10 cellular contexts compared by ENCODE assay signal in the genomic region with DNA sequence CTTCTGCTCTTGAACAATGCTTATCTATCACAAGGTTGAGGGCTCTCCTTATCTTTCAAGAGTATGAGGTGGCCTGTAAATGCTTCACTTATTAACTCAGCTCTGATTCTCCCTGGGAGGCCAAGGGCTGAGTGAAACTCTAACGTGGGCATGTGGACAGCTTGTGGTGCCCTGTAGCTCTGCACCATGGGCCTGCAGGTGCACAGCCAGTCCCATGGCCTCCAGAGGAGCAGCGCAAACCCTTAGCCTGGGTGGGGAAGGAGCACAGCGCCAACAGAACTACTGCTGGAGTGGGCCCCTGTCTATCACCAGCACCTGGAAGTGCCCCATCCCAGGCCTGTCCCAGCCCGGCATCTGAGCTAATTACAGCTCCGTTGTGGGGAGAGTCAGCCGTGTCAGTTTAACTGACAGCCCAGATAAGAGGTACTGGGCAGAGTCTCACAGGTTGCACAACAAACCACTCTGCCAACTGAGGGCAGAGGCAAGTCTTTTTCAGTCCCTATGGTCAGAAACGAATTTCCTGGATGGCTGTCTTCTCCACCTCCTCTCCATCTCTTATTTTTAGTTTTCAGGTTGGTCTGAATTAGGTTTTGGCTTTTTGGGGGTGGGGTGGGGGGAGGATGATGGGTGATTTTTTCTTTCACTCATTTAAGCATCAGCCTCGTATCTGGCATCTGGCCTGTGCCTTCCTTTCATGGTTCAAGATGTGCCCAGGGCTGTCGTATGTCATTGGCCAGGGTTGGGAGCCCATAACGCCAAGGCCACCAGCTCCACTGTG.
DNase-seq lines count a peak whose midpoint lies in the region; ATAC-seq, FAIRE-seq and TF ChIP-seq lines count a peak whose summit lies in the region.
"Had no signal": no experiment of that assay in that cellular context is flagged by ENCODE, and none has a peak within 500 bp of the region (broad histone marks: within the 10 kb centered on the region; RNA-seq: fewer than 3 reads in every experiment).

No MANE protein-coding gene starts in this region.

- H3K36me3 Mint-ChIP-seq in natural killer cell: no peaks in the 10 kb centered on the region

- peak; percentile 57 for DNase-seq in RCC 7860 (ENCODE audit: low spot score)
- no peak for DNase-seq in natural killer cell
- no peak for DNase-seq in NCI-H1436 treated with DMSO at 0.1 percent for 48 hours (lab: John Stamatoyannopoulos, UW)
- no peak for DNase-seq in C1 segment of cervical spinal cord (lab: John Stamatoyannopoulos, UW)
- DNase-seq in lower leg skin (ENCODE audit: low spot score in 2 of 2): no peak
- DNase-seq: central memory CD4-positive, alpha-beta T cell had no signal

- H3K9me3 Mint-ChIP-seq in natural killer cell: peaks cover 3% of the 10 kb centered on the region in 2 donors

- TF ChIP-seq POLR2A in lower leg skin (IDR thresholded peaks at IDR 0.05): no peak

- peak; percentile 71 for FAIRE-seq in RCC 7860 (lab: Jason Lieb, UNC)

- ATAC-seq in GM18873 (IDR thresholded peaks at IDR 0.05; ENCODE audit: low FRiP score, unreplicated experiment) (peak; percentile 78), HG02973 (IDR thresholded peaks at IDR 0.05; ENCODE audit: unreplicated experiment) (peak; percentile 46), natural killer cell (peak in 1 of 3 donors; percentile 45), GM21360 (IDR thresholded peaks at IDR 0.05; ENCODE audit: unreplicated experiment) (no peak)

- H3K4me3 Mint-ChIP-seq in natural killer cell: peak overlapping the region; percentile 52
- H3K4me3 Mint-ChIP-seq: T-helper 1 cell treated with Interleukin-12 subunit alpha and Interleukin-12 subunit beta and Interleukin-4 antibody, amounts not matched to agents 30 μg/mL and 1 μg/mL, for 36 hours had no signal

- peaks cover 6 to 23% of the 10 kb centered on the region in 2 donors for H3K27me3 Mint-ChIP-seq in natural killer cell (ENCODE audit: low read depth in 2 of 2)

- no peak overlapping the region for H3K4me3 ChIP-seq in lower leg skin (ENCODE audit: low read depth, poor library complexity, severe bottlenecking)

- peaks cover 53 to 63% of the 10 kb centered on the region in 2 donors for H3K4me1 Mint-ChIP-seq in natural killer cell

- intact Hi-C loops in natural killer cell (cut with micrococcal nuclease) (no loop called here), lower leg skin (cut with DNase I; ENCODE audit: low total_unique reads) (no loop called here)

- 71 to 72% methylated on average over 10 of the region's 10 CpGs for WGBS in lower leg skin, 2 donors

- no peak for TF ChIP-seq CTCF in natural killer cell (IDR thresholded peaks at IDR 0.05)
- TF ChIP-seq CTCF in lower leg skin (IDR thresholded peaks at IDR 0.05): no peak

- H3K27ac Mint-ChIP-seq in natural killer cell: peak overlapping the region; percentile 74 to 89
- H3K27ac Mint-ChIP-seq: T-helper 1 cell treated with Interleukin-12 subunit alpha and Interleukin-12 subunit beta and Interleukin-4 antibody, amounts not matched to agents 30 μg/mL and 1 μg/mL, for 36 hours had no signal
